ENCODE assay signal across 19 cellular contexts in genomic region chr22:46371623-46372226, GRCh38.
"Had no signal": no experiment of that assay in that cellular context is flagged by ENCODE, and none has a peak within 500 bp of the region (broad histone marks: within the 10 kb centered on the region; RNA-seq: fewer than 3 reads in every experiment).

No MANE protein-coding gene starts in this region.

- H3K27me3 Mint-ChIP-seq: activated T-helper 17 cell treated with anti-CD3 and anti-CD28 coated beads, Interleukin-2, amount 50 U/mL, for 72 hours; stimulated activated memory B cell treated with anti-CD40 and anti-IgM and Interleukin-4, amounts not matched to agents 10 μg/mL and 1 μg/mL and 100 μg/mL, for 72 hours; type B pancreatic cell had no signal

- H3K27ac ChIP-seq: foreskin keratinocyte, lower lobe of right lung, testis had no signal

- FAIRE-seq: small intestine had no signal

- H3K27me3 ChIP-seq: cardiac muscle cell, foreskin keratinocyte, testis had no signal

- H3K27ac Mint-ChIP-seq: activated naive CD8-positive, alpha-beta T cell treated with anti-CD3 and anti-CD28 coated beads for 36 hours; dendritic cell treated with granulocyte-macrophage colony-stimulating factor and Interleukin-4, amounts not matched to agents 40 ng/mL and 50 ng/mL, for 4 days; stimulated activated memory B cell treated with anti-CD40 and anti-IgM and Interleukin-4, amounts not matched to agents 10 μg/mL and 1 μg/mL and 100 μg/mL, for 72 hours; type B pancreatic cell had no signal

- H3K36me3 ChIP-seq: cardiac muscle cell had no signal

- H3K9me3 ChIP-seq: testis had no signal

- H3K4me3 ChIP-seq: cardiac muscle cell, lower lobe of right lung, mucosa of descending colon, testis had no signal

- H3K4me3 Mint-ChIP-seq: activated naive CD8-positive, alpha-beta T cell treated with anti-CD3 and anti-CD28 coated beads for 36 hours; dendritic cell treated with granulocyte-macrophage colony-stimulating factor and Interleukin-4, amounts not matched to agents 40 ng/mL and 50 ng/mL, for 4 days; stimulated activated memory B cell treated with anti-CD40 and anti-IgM and Interleukin-4, amounts not matched to agents 10 μg/mL and 1 μg/mL and 100 μg/mL, for 72 hours; type B pancreatic cell had no signal

- H3K4me1 ChIP-seq: foreskin keratinocyte, testis had no signal

- DNase-seq: activated naive CD8-positive, alpha-beta T cell treated with anti-CD3 and anti-CD28 coated beads for 36 hours; amygdala; effector CD4-positive, alpha-beta T cell; erythroblast; foreskin keratinocyte; lower lobe of right lung; mesendoderm; small intestine; stimulated activated CD4-positive, alpha-beta T cell treated with anti-CD3 and anti-CD28 coated beads, Interleukin-2, amount 100 ng/mL, for 24 hours; T-helper 1 cell; T-helper 9 cell; testis had no signal

- ATAC-seq: activated T-helper 17 cell treated with anti-CD3 and anti-CD28 coated beads, Interleukin-2, amount 50 U/mL, for 72 hours; foreskin keratinocyte; lower lobe of right lung; sciatic nerve; stimulated activated memory B cell treated with anti-CD40 and anti-IgM and Interleukin-4, amounts not matched to agents 10 μg/mL and 1 μg/mL and 100 μg/mL, for 72 hours had no signal
